In the genomic region with DNA sequence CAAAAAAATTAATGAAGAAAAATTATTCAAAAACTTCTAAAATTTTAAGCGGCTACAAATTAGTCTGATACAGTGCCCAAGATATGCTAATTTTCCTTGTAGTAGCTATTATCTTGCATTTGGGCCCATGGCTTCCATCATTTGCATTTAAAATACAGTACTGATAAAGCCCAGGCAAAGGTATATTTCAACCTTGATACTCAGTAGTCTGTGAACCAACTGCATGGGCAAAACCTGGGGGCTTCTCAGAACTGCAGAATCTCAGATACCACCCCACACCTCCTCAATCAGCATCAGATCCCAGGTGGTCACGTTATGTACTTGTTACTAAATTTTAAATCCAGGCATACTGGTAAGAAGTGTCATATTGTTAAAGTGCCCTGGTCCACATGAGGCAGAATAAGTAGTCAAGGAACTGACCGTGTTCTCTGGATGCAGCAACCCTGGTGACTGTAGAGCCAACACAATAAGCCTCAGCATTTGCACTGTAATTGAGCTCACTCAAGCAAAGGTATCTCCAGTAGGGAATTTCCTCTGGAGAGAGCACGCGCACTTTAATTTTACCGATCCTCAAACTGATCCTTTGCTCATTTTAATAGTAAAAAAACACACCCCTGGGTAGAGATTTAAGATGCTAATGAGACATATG, we compare ENCODE assay signal across 25 cellular contexts. TPM values are rescaled to one million over a fixed set of nuclear protein-coding genes. Genes with fewer than 3 reads are reported as not detected.
A peak's percentile ranks its signal among the peaks of the same experiment; 100 is the strongest.
DNase-seq lines count a peak whose midpoint lies in the region; ATAC-seq and TF ChIP-seq lines count a peak whose summit lies in the region.
"Had no signal": no experiment of that assay in that cellular context is flagged by ENCODE, and none has a peak within 500 bp of the region (broad histone marks: within the 10 kb centered on the region; RNA-seq: fewer than 3 reads in every experiment).

No MANE protein-coding gene starts in this region.

- H3K9ac ChIP-seq in skeletal muscle satellite cell (ENCODE audit: low read depth, low read length), result no peak overlapping the region

- H3K4me1 Mint-ChIP-seq in GM23338 (peaks cover 24% of the 10 kb centered on the region), WTC11 (peaks cover 36% of the 10 kb centered on the region)
- H3K4me1 Mint-ChIP-seq: activated CD8-positive, alpha-beta memory T cell treated with anti-CD3 and anti-CD28 coated beads, Interleukin-2, amount 10 ng/mL, durations not matched to agents 7 days and 5 days; CD8-positive, alpha-beta memory T cell had no signal

- H3K4me3 Mint-ChIP-seq in GM23338 (peak overlapping the region; percentile 5; the same call in 1 of the 3 replicates), WTC11 (peak overlapping the region; percentile 44)
- H3K4me3 Mint-ChIP-seq: activated CD8-positive, alpha-beta memory T cell treated with anti-CD3 and anti-CD28 coated beads, Interleukin-2, amount 10 ng/mL, durations not matched to agents 7 days and 5 days; activated naive CD4-positive, alpha-beta T cell treated with anti-CD3 and anti-CD28 coated beads for 36 hours had no signal

- H3K4me2 ChIP-seq in GM23338, result peak overlapping the region; percentile 66
- peak overlapping the region; percentile 38 for H3K4me2 ChIP-seq in skeletal muscle satellite cell (ENCODE audit: low read length)

- no peaks in the 10 kb centered on the region; the same call in 1 of the 2 replicates for H3K79me2 ChIP-seq in GM23338 (replicated peaks; ENCODE audit: insufficient read depth)

- peak; percentile 92 for ATAC-seq in GM23338
- ATAC-seq in WTC11, result peak; percentile 93
- ATAC-seq in foreskin keratinocyte, result no peak
- ATAC-seq in GM21825 (IDR thresholded peaks at IDR 0.05; ENCODE audit: unreplicated experiment), result no peak
- ATAC-seq: activated CD8-positive, alpha-beta memory T cell treated with anti-CD3 and anti-CD28 coated beads, Interleukin-2, amount 10 ng/mL, durations not matched to agents 7 days and 5 days had no signal

- no peaks in the 10 kb centered on the region for H3K36me3 ChIP-seq in GM23338 (ENCODE audit: insufficient read depth)
- no peaks in the 10 kb centered on the region for H3K36me3 ChIP-seq in skeletal muscle satellite cell (ENCODE audit: insufficient read depth, low read length)
- H3K36me3 ChIP-seq: brain microvascular endothelial cell, HAP-1, left ventricle myocardium inferior, right lobe of liver, transverse colon, WERI-Rb-1 had no signal

- CTCF ChIA-PET in WTC11 (lab: Charles Lee), result interaction anchor here (0.8 kb wide), 1 partner anchor 33 kb away, joined by 3 read pairs; no protein-coding TSS in a partner anchor

- H3K27me3 ChIP-seq in GM23338 (ENCODE audit: insufficient read depth) (no peaks in the 10 kb centered on the region), foreskin keratinocyte (no peaks in the 10 kb centered on the region), skeletal muscle satellite cell (ENCODE audit: control insufficient read depth, insufficient read depth, low read length) (no peaks in the 10 kb centered on the region), dorsolateral prefrontal cortex (no peaks in the 10 kb centered on the region)
- H3K27me3 ChIP-seq: brain microvascular endothelial cell, right lobe of liver, transverse colon had no signal

- H3K9me2 ChIP-seq in GM23338 (ENCODE audit: insufficient read depth), result peaks cover 16% of the 10 kb centered on the region

- TF ChIP-seq CTCF in GM23338 (conservative IDR thresholded peaks at IDR 0.05; ENCODE audit: low read depth in 2 of 2) (no peak), WTC11 (IDR thresholded peaks at IDR 0.05) (no peak), foreskin keratinocyte (conservative IDR thresholded peaks at IDR 0.05) (no peak), dorsolateral prefrontal cortex (IDR thresholded peaks at IDR 0.05 in 54 of 56, conservative IDR thresholded peaks at IDR 0.05 in 2 of 56; ENCODE audit: low read depth in 1 of 56, partially characterized antibody in 56 of 56) (no peak)

- H3K27ac Mint-ChIP-seq in GM23338 (peak overlapping the region; percentile 18), WTC11 (peak overlapping the region; percentile 78)
- H3K27ac Mint-ChIP-seq: activated CD8-positive, alpha-beta memory T cell treated with anti-CD3 and anti-CD28 coated beads, Interleukin-2, amount 10 ng/mL, durations not matched to agents 7 days and 5 days; activated naive CD4-positive, alpha-beta T cell treated with anti-CD3 and anti-CD28 coated beads for 36 hours; CD8-positive, alpha-beta memory T cell had no signal

- intact Hi-C loops in dorsolateral prefrontal cortex (cut with DNase I), result no loop called here

- no peaks in the 10 kb centered on the region for H3K9me3 ChIP-seq in skeletal muscle satellite cell (replicated peaks; ENCODE audit: low read length)
- H3K9me3 ChIP-seq: HAP-1, right lobe of liver had no signal

- H3K4me3 ChIP-seq in GM23338 (no peak overlapping the region; the same call in 1 of the 2 replicates), skeletal muscle satellite cell (ENCODE audit: low read length) (no peak overlapping the region), dorsolateral prefrontal cortex (no peak overlapping the region)
- H3K4me3 ChIP-seq: HAP-1, left ventricle myocardium inferior, right lobe of liver, transverse colon had no signal

- H3K4me1 ChIP-seq in GM23338 (ENCODE audit: insufficient read depth), result peaks cover 24% of the 10 kb centered on the region
- H3K4me1 ChIP-seq in foreskin keratinocyte, result peaks cover 15% of the 10 kb centered on the region
- peaks cover 21% of the 10 kb centered on the region for H3K4me1 ChIP-seq in skeletal muscle satellite cell (ENCODE audit: control insufficient read depth, insufficient read depth, low read length)
- H3K4me1 ChIP-seq: HAP-1, left ventricle myocardium inferior, right lobe of liver, transverse colon had no signal

- H3K27ac ChIP-seq in GM23338 (ENCODE audit: low read depth), result peak overlapping the region; percentile 43; the same call in 1 of the 2 replicates
- peak overlapping the region; percentile 3 for H3K27ac ChIP-seq in foreskin keratinocyte
- no peak overlapping the region for H3K27ac ChIP-seq in dorsolateral prefrontal cortex
- H3K27ac ChIP-seq: left ventricle myocardium inferior, right lobe of liver, transverse colon, WERI-Rb-1 had no signal

- H2AFZ ChIP-seq in GM23338, result no peak overlapping the region

- DNase-seq in GM23338 (ENCODE audit: low spot score) (peak; percentile 37), WTC11 (ENCODE audit: low spot score) (no peak), foreskin keratinocyte (no peak), T-helper 1 cell (no peak), dorsolateral prefrontal cortex (no peak)
- no peak for DNase-seq in activated CD8-positive, alpha-beta memory T cell treated with anti-CD3 and anti-CD28 coated beads, Interleukin-2, amount 50 U/mL, for 4 hours
- DNase-seq: activated CD8-positive, alpha-beta memory T cell treated with anti-CD3 and anti-CD28 coated beads, Interleukin-2, amount 10 ng/mL, durations not matched to agents 7 days and 5 days; activated naive CD4-positive, alpha-beta T cell treated with anti-CD3 and anti-CD28 coated beads for 36 hours; CD8-positive, alpha-beta memory T cell; effector CD4-positive, alpha-beta T cell; left ventricle myocardium inferior; NCI-H1417; NCI-H2029 treated with DMSO at 0.1 percent for 48 hours; NCI-H69; posterior cingulate gyrus; right lobe of liver; SHP77 treated with DMSO at 0.1 percent for 48 hours; stimulated activated CD4-positive, alpha-beta T cell treated with anti-CD3 and anti-CD28 coated beads, Interleukin-4, amount 100 ng/mL, for 1 hour; T-helper 9 cell; transverse colon; WERI-Rb-1 had no signal

- H3K36me3 Mint-ChIP-seq in GM23338 (ENCODE audit: low read depth) (peaks cover 10% of the 10 kb centered on the region; the same call in 2 of the 3 replicates), WTC11 (peaks cover 4% of the 10 kb centered on the region; the same call in 1 of the 2 replicates)
- H3K36me3 Mint-ChIP-seq: activated CD8-positive, alpha-beta memory T cell treated with anti-CD3 and anti-CD28 coated beads, Interleukin-2, amount 10 ng/mL, durations not matched to agents 7 days and 5 days; CD8-positive, alpha-beta memory T cell had no signal

- H3K9me3 Mint-ChIP-seq in GM23338, result peaks cover 8% of the 10 kb centered on the region; the same call in 2 of the 3 replicates
- H3K9me3 Mint-ChIP-seq in WTC11, result peaks cover 8% of the 10 kb centered on the region

- POLR2A ChIA-PET in WTC11 (lab: Charles Lee), result no interaction called here

- H3K27me3 Mint-ChIP-seq in GM23338 (ENCODE audit: insufficient read depth, low read depth, poor library complexity) (peaks cover 2% of the 10 kb centered on the region), WTC11 (ENCODE audit: low read depth) (no peaks in the 10 kb centered on the region)
- H3K27me3 Mint-ChIP-seq: activated CD8-positive, alpha-beta memory T cell treated with anti-CD3 and anti-CD28 coated beads, Interleukin-2, amount 10 ng/mL, durations not matched to agents 7 days and 5 days; CD8-positive, alpha-beta memory T cell had no signal

- no peaks in the 10 kb centered on the region for H3F3A ChIP-seq in GM23338 (replicated peaks; ENCODE audit: low read depth)

- H4K20me1 ChIP-seq in GM23338 (replicated peaks; ENCODE audit: insufficient read depth), result no peaks in the 10 kb centered on the region

TF ChIP-seq in GM23338, 12 proteins besides CTCF, POLR2A, EP300 and RAD21 (continues in another document):
- TF ChIP-seq CREB1 (CRISPR knock-in tag; IDR thresholded peaks at IDR 0.05; ENCODE audit: low read depth), result no peak

TF ChIP-seq in WTC11, 78 proteins besides CTCF, POLR2A, EP300 and RAD21 (continues in another document):
- TF ChIP-seq, protein P1, sequence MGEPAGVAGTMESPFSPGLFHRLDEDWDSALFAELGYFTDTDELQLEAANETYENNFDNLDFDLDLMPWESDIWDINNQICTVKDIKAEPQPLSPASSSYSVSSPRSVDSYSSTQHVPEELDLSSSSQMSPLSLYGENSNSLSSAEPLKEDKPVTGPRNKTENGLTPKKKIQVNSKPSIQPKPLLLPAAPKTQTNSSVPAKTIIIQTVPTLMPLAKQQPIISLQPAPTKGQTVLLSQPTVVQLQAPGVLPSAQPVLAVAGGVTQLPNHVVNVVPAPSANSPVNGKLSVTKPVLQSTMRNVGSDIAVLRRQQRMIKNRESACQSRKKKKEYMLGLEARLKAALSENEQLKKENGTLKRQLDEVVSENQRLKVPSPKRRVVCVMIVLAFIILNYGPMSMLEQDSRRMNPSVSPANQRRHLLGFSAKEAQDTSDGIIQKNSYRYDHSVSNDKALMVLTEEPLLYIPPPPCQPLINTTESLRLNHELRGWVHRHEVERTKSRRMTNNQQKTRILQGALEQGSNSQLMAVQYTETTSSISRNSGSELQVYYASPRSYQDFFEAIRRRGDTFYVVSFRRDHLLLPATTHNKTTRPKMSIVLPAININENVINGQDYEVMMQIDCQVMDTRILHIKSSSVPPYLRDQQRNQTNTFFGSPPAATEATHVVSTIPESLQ (CRISPR knock-in tag; IDR thresholded peaks at IDR 0.05), result no peak

RNA-seq across cellular contexts. Expression of gene ZNF385D, which starts 31.9 kb away (rescaled TPM):
- total RNA-seq in GM23338 (2014; rRNA removed; shearing (Covaris generic)), result 2.4 and 2.7 TPM in 2 replicates
- 9.7 and 12.3 TPM in 2 replicates for polyA plus RNA-seq in GM23338 (2016; fragmentation: Nextera tagmentation; extraction: Ambion mirVana)
- total RNA-seq in WTC11 (2021), result 8.5 to 9.6 TPM (median 9.0 TPM) in 3 replicates
- total RNA-seq in foreskin keratinocyte, result 1.6 and 1.7 TPM in 2 replicates
- polyA plus RNA-seq in foreskin keratinocyte, result 1.2 and 2.3 TPM in 2 replicates
- total RNA-seq in skeletal muscle satellite cell (2012; rRNA removed), result 5.1 and 6.8 TPM in 2 replicates
- total RNA-seq in dorsolateral prefrontal cortex, result 10 to 100 TPM; 10.4 to 66.1 (median 32.9) TPM
- total RNA-seq: activated CD8-positive, alpha-beta memory T cell treated with anti-CD3 and anti-CD28 coated beads, Interleukin-2, amount 10 ng/mL, durations not matched to agents 7 days and 5 days; activated naive CD4-positive, alpha-beta T cell treated with anti-CD3 and anti-CD28 coated beads for 36 hours; CD8-positive, alpha-beta memory T cell had no signal
- polyA plus RNA-seq: CD8-positive, alpha-beta memory T cell had no signal

Comparison
In these comparisons a context has a peak if more than half of its experiments do, and no peak if none do; other contexts are left out.
1. ATAC-seq: peak in GM23338 (single experiment) and WTC11 (single experiment); none in foreskin keratinocyte (single experiment) and GM21825 (single experiment).
2. H3K27ac ChIP-seq: peak in GM23338 (single experiment) and foreskin keratinocyte (single experiment); none in dorsolateral prefrontal cortex (0 of 59).